In the genomic region with DNA sequence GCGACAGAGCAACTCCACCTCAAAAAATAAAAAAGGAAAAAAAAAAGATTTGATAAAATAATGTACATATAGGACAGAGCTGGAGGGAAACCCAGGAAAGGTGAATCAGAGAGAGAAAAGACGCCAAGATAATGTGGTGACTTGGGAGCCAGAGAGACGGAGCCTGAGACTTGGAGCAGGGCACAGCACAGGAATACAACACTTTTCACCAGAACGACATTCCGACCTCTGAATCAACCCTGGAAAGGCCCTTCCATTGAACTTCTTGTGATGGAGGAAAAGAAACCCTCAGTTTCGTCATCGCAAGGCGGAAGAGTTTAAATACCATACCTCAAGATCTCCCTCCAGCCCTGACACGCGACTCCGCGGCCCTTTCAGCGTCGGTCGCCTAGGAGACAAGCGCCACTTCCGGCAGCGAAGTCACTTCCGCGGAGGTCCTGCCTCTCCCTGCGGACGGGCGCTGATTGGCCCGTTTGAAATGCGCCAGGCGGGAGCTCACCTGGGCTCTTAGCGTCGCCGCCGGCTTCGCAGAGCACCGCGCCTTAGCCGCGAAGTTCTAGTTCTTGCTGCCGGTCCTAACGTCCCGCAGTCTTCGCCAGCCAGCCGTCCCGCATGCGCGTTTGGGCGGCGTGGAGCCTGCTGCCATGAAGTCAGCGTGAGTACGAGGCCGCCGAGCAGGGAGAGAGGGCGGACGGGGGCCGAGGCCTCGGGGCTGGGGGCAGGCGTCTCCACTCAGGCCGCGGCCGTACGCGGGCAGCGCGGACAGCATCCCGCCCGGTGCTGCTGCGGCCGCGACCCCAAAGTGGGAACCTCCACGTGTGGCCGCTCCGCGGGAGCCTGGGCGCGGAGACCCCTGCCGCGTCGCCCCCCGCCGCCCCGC, we compare ENCODE assay signal across 8 cellular contexts. TPM values are rescaled to one million over a fixed set of nuclear protein-coding genes. Genes with fewer than 3 reads are reported as not detected.
DNase-seq lines count a peak whose midpoint lies in the region; ATAC-seq lines count a peak whose summit lies in the region.

TSS of gene KIF23 (plus strand) at position 528 of the 880 bp plus-strand sequence. CDS start at position 645, 117 bp downstream.

- CTCF ChIA-PET in CD8-positive, alpha-beta memory T cell (lab: Charles Lee) = interaction anchor here (1.0 to 1.4 kb wide), 5 partner anchors 13 to 48 kb away, joined by 3 to 5 read pairs (median 3); partner anchors contain the start of gene RPLP1

- peak within 1 kb of the TSS; percentile 77 for H3K4me3 ChIP-seq in CD8-positive, alpha-beta memory T cell (ENCODE audit: low read length)

- H3K9me3 Mint-ChIP-seq in CD8-positive, alpha-beta memory T cell = no peaks in the 10 kb centered on the region
- no peaks in the 10 kb centered on the region for H3K9me3 Mint-ChIP-seq in effector memory CD8-positive, alpha-beta T cell

- H3K27me3 Mint-ChIP-seq in CD8-positive, alpha-beta memory T cell = peaks cover 7 to 9% of the 10 kb centered on the region in 2 donors
- peaks cover 0 to 4% of the 10 kb centered on the region in 2 donors for H3K27me3 Mint-ChIP-seq in effector memory CD8-positive, alpha-beta T cell

- peak; percentile 88 for ATAC-seq in GM19467 (IDR thresholded peaks at IDR 0.05; ENCODE audit: unreplicated experiment)
- ATAC-seq in effector memory CD8-positive, alpha-beta T cell (replicated peaks) = peak; percentile 98

- H3K4me1 ChIP-seq in CD8-positive, alpha-beta memory T cell (ENCODE audit: insufficient read depth, low read length) = peaks cover 6% of the 10 kb centered on the region

- H3K36me3 ChIP-seq in CD8-positive, alpha-beta memory T cell (ENCODE audit: insufficient read depth, low read length) = no peaks in the 10 kb centered on the region

- peak; percentile 88 to 96 (median 90) for DNase-seq in CD8-positive, alpha-beta memory T cell
- peak; percentile 90 for DNase-seq in HS-27A (ENCODE audit: low read depth)
- DNase-seq in NK-92 treated with Interleukin-12 subunit alpha and Interleukin-12 subunit beta, amount 100 ng/mL, for 24 hours (lab: John Stamatoyannopoulos, UW) = peak; percentile 96
- DNase-seq in activated CD8-positive, alpha-beta memory T cell treated with anti-CD3 and anti-CD28 coated beads for 24 hours = peak; percentile 93
- peak; percentile 88 to 92 (median 91) for DNase-seq in effector memory CD8-positive, alpha-beta T cell
- DNase-seq in medulla oblongata (ENCODE audit: extremely low spot score) = peak; percentile 89
- peak; percentile 90 for DNase-seq in stimulated activated CD8-positive, alpha-beta memory T cell treated with anti-CD3 and anti-CD28 coated beads, Interleukin-12 subunit alpha, Interleukin-12 subunit beta, amount 100 ng/mL, for 1 hour (ENCODE audit: low read depth)

- H3K9me3 ChIP-seq in CD8-positive, alpha-beta memory T cell (ENCODE audit: low read length) = no peaks in the 10 kb centered on the region

- H3K27ac ChIP-seq in CD8-positive, alpha-beta memory T cell (ENCODE audit: low read depth, low read length) = peak within 1 kb of the TSS; percentile 40

- H3K27ac Mint-ChIP-seq in CD8-positive, alpha-beta memory T cell = peak within 1 kb of the TSS in 7 of 8 donors; percentile 16 to 93 (median 75)
- peak within 1 kb of the TSS; percentile 68 to 77 for H3K27ac Mint-ChIP-seq in effector memory CD8-positive, alpha-beta T cell

- POLR2A ChIA-PET in CD8-positive, alpha-beta memory T cell (lab: Charles Lee) = interaction anchor here (0.6 to 3.5 kb wide), 2 partner anchors 39 to 50 kb away, joined by 5 to 27 read pairs; partner anchors contain the start of gene RPLP1

- peaks cover 8 to 28% (median 18%) of the 10 kb centered on the region in 3 donors for H3K4me1 Mint-ChIP-seq in CD8-positive, alpha-beta memory T cell
- peaks cover 5 to 7% of the 10 kb centered on the region in 2 donors for H3K4me1 Mint-ChIP-seq in effector memory CD8-positive, alpha-beta T cell (ENCODE audit: low read depth in 2 of 2)

- H3K36me3 Mint-ChIP-seq in CD8-positive, alpha-beta memory T cell = no peaks in the 10 kb centered on the region
- H3K36me3 Mint-ChIP-seq in effector memory CD8-positive, alpha-beta T cell (ENCODE audit: insufficient read depth) = peaks cover 7% of the 10 kb centered on the region

- H3K4me3 Mint-ChIP-seq in CD8-positive, alpha-beta memory T cell = peak within 1 kb of the TSS; percentile 83 to 93 (median 87)
- peak within 1 kb of the TSS; percentile 87 to 88 for H3K4me3 Mint-ChIP-seq in effector memory CD8-positive, alpha-beta T cell

- no peaks in the 10 kb centered on the region for H3K27me3 ChIP-seq in CD8-positive, alpha-beta memory T cell (ENCODE audit: insufficient read depth, low read length, poor library complexity, severe bottlenecking)

RNA-seq across cellular contexts. Expression of gene KIF23, which starts in this region (rescaled TPM):
- total RNA-seq in CD8-positive, alpha-beta memory T cell = 10 to 100 TPM; 36.0 to 44.4 TPM
- polyA plus RNA-seq in CD8-positive, alpha-beta memory T cell = 0.18 TPM

Comparison
In these comparisons a context has a peak if more than half of its experiments do, and no peak if none do; other contexts are left out.
1. Peak in every context shown above with its lines: DNase-seq, ATAC-seq, H3K4me3 ChIP-seq and H3K27ac ChIP-seq.